14 cellular contexts compared by ENCODE assay signal in genomic region chr9:111944467-111944866, GRCh38. TPM values are rescaled to one million over a fixed set of nuclear protein-coding genes. Genes with fewer than 3 reads are reported as not detected.
DNase-seq lines count a peak whose midpoint lies in the region; ATAC-seq, FAIRE-seq and TF ChIP-seq lines count a peak whose summit lies in the region.
"Had no signal": no experiment of that assay in that cellular context is flagged by ENCODE, and none has a peak within 500 bp of the region (broad histone marks: within the 10 kb centered on the region; RNA-seq: fewer than 3 reads in every experiment).

No MANE protein-coding gene starts in this region.

- no peaks in the 10 kb centered on the region for H4K20me1 ChIP-seq in astrocyte (ENCODE audit: insufficient read depth, low read length)

- H3K4me1 ChIP-seq in astrocyte (ENCODE audit: insufficient read depth, low read length) = peaks cover 8% of the 10 kb centered on the region
- peaks cover 0 to 25% (median 5%) of the 10 kb centered on the region in 4 donors for H3K4me1 ChIP-seq in right lobe of liver

- DNase-seq in Daoy (ENCODE audit: low read depth) = peak; percentile 55
- peak; percentile 48 for DNase-seq in HuH-7 (ENCODE audit: low spot score)
- no peak for DNase-seq in astrocyte (ENCODE audit: low read depth)
- no peak for DNase-seq in right lobe of liver
- DNase-seq in WTC11 (ENCODE audit: low spot score) = no peak
- no peak for DNase-seq in A172 (ENCODE audit: low spot score)
- no peak for DNase-seq in activated T-cell treated with anti-CD3 and anti-CD28 coated beads for 4 hours
- DNase-seq: amygdala; CD8-positive, alpha-beta T cell; effector CD4-positive, alpha-beta T cell; right cardiac atrium; T1000 had no signal

- H3K36me3 Mint-ChIP-seq in astrocyte (ENCODE audit: low read depth, unreplicated experiment) (no peaks in the 10 kb centered on the region), WTC11 (no peaks in the 10 kb centered on the region)
- H3K36me3 Mint-ChIP-seq: CD8-positive, alpha-beta T cell; naive thymus-derived CD8-positive, alpha-beta T cell had no signal

- FAIRE-seq in astrocyte (lab: Jason Lieb, UNC) = no peak

- H3K27me3 Mint-ChIP-seq in astrocyte (ENCODE audit: low read depth, unreplicated experiment) (no peaks in the 10 kb centered on the region), WTC11 (ENCODE audit: low read depth) (no peaks in the 10 kb centered on the region)

- H3K36me3 ChIP-seq in astrocyte (ENCODE audit: insufficient read depth, low read length) (no peaks in the 10 kb centered on the region), right lobe of liver (no peaks in the 10 kb centered on the region)

- no peak overlapping the region for H3K9ac ChIP-seq in astrocyte (ENCODE audit: low read length)

- no peak overlapping the region for H3K4me3 ChIP-seq in astrocyte (ENCODE audit: insufficient read depth, low read depth, low read length)
- no peak overlapping the region for H3K4me3 ChIP-seq in right lobe of liver

- H3K27ac ChIP-seq in astrocyte (ENCODE audit: low read depth, low read length) (no peak overlapping the region), right lobe of liver (peak overlapping the region in 1 of 3 donors; percentile 40)

- no peak for TF ChIP-seq CTCF in astrocyte (IDR thresholded peaks at IDR 0.05; ENCODE audit: insufficient read depth, low read depth, low read length)
- TF ChIP-seq CTCF in right lobe of liver (IDR thresholded peaks at IDR 0.05) = no peak
- TF ChIP-seq CTCF in WTC11 (IDR thresholded peaks at IDR 0.05) = no peak

- peaks cover 3% of the 10 kb centered on the region for H3K9me3 Mint-ChIP-seq in astrocyte (ENCODE audit: unreplicated experiment)
- H3K9me3 Mint-ChIP-seq in WTC11 = no peaks in the 10 kb centered on the region
- H3K9me3 Mint-ChIP-seq: CD8-positive, alpha-beta T cell; naive thymus-derived CD8-positive, alpha-beta T cell had no signal

- no peak overlapping the region for H3K4me3 Mint-ChIP-seq in astrocyte (ENCODE audit: unreplicated experiment)
- H3K4me3 Mint-ChIP-seq in WTC11 = no peak overlapping the region
- H3K4me3 Mint-ChIP-seq: CD8-positive, alpha-beta T cell had no signal

- POLR2A ChIA-PET in WTC11 (lab: Charles Lee) = no interaction called here

- H3K27me3 ChIP-seq in astrocyte (ENCODE audit: insufficient read depth, low read length) (no peaks in the 10 kb centered on the region), right lobe of liver (no peaks in the 10 kb centered on the region)

- H3K27ac Mint-ChIP-seq in astrocyte (ENCODE audit: unreplicated experiment) (peak overlapping the region; percentile 59), WTC11 (no peak overlapping the region)
- H3K27ac Mint-ChIP-seq: CD8-positive, alpha-beta T cell had no signal

- no peak for TF ChIP-seq POLR2A in right lobe of liver (IDR thresholded peaks at IDR 0.05)

- WGBS in right lobe of liver (ENCODE audit: insufficient coverage, low coverage, low lambda C conversion rate, missing lambda C conversion rate) = 25% methylated on average over 2 of the region's 2 CpGs

- H3K4me1 Mint-ChIP-seq in astrocyte (ENCODE audit: low read depth, unreplicated experiment) (peaks cover 37% of the 10 kb centered on the region), WTC11 (no peaks in the 10 kb centered on the region)

- no peaks in the 10 kb centered on the region for H3K79me2 ChIP-seq in astrocyte (ENCODE audit: insufficient read depth, low read length)

- H2AFZ ChIP-seq in astrocyte (ENCODE audit: low read depth, low read length) = no peak overlapping the region

- CTCF ChIA-PET in WTC11 (lab: Charles Lee) = interaction anchor here (1.3 to 2.5 kb wide), 2 partner anchors 130 to 154 kb away, joined by 5 to 10 read pairs; no protein-coding TSS in a partner anchor

- intact Hi-C loops in right lobe of liver (cut with DNase I) = no loop called here

- ATAC-seq in right lobe of liver (peak; percentile 72 to 87 (median 81)), WTC11 (no peak), GM18909 (IDR thresholded peaks at IDR 0.05; ENCODE audit: poor library complexity, unreplicated experiment) (no peak)
- ATAC-seq: CD8-positive, alpha-beta T cell; naive thymus-derived CD8-positive, alpha-beta T cell; right cardiac atrium had no signal

- no peak overlapping the region for H3K4me2 ChIP-seq in astrocyte (ENCODE audit: low read length)

- H3K9me3 ChIP-seq in astrocyte (ENCODE audit: insufficient read depth, low read depth, low read length) = no peaks in the 10 kb centered on the region
- no peaks in the 10 kb centered on the region for H3K9me3 ChIP-seq in right lobe of liver

TF ChIP-seq in WTC11, 78 proteins besides CTCF, POLR2A, EP300 and RAD21:
- no peak for TF ChIP-seq USF1 (CRISPR knock-in tag; IDR thresholded peaks at IDR 0.05)
- no peak for TF ChIP-seq SP1 (CRISPR knock-in tag; conservative IDR thresholded peaks at IDR 0.05)
- TF ChIP-seq MXD4 (CRISPR knock-in tag; IDR thresholded peaks at IDR 0.05; ENCODE audit: borderline replicate concordance) = no peak
- no peak for TF ChIP-seq GRHL2 (CRISPR knock-in tag; IDR thresholded peaks at IDR 0.05; ENCODE audit: insufficient replicate concordance, severe bottlenecking)
- no peak for TF ChIP-seq E2F4 (CRISPR knock-in tag; IDR thresholded peaks at IDR 0.05; ENCODE audit: borderline replicate concordance, low read depth)
- no peak for TF ChIP-seq KAT7 (CRISPR knock-in tag; IDR thresholded peaks at IDR 0.05; ENCODE audit: borderline replicate concordance)
- TF ChIP-seq ZMAT4 (CRISPR knock-in tag; IDR thresholded peaks at IDR 0.05) = no peak
- no peak for TF ChIP-seq ZNF317 (CRISPR knock-in tag; IDR thresholded peaks at IDR 0.05; ENCODE audit: borderline replicate concordance, low read depth)
- no peak for TF ChIP-seq NFYB (CRISPR knock-in tag; conservative IDR thresholded peaks at IDR 0.05; ENCODE audit: low read depth)
- no peak for TF ChIP-seq TCF7 (CRISPR knock-in tag; IDR thresholded peaks at IDR 0.05; ENCODE audit: low read depth)
- TF ChIP-seq ZNF396 (CRISPR knock-in tag; IDR thresholded peaks at IDR 0.05; ENCODE audit: borderline replicate concordance) = no peak
- no peak for TF ChIP-seq ZNF416 (CRISPR knock-in tag; IDR thresholded peaks at IDR 0.05)
- no peak for TF ChIP-seq FOXK1 (CRISPR knock-in tag; IDR thresholded peaks at IDR 0.05)
- TF ChIP-seq STAT6 (CRISPR knock-in tag; conservative IDR thresholded peaks at IDR 0.05; ENCODE audit: low read depth) = no peak

RNA-seq across cellular contexts. Expression of gene UGCG, which starts 47.9 kb away (rescaled TPM):
- 235 and 250 TPM in 2 replicates for total RNA-seq in Daoy (2014; rRNA removed; shearing (Covaris generic))
- total RNA-seq in astrocyte (130 and 166 TPM in 2 replicates), right lobe of liver (10 to 100 TPM in 5 of 6 experiments, 1 to 10 TPM in 1; 7.9 to 37.2 (median 17.1) TPM), WTC11 (2021) (34.0 to 37.5 TPM (median 34.6 TPM) in 3 replicates)
- total RNA-seq in A172 (2014; rRNA removed; shearing (Covaris generic)) = 64.6 and 80.7 TPM in 2 replicates

Comparison
In these comparisons a context has a peak if more than half of its experiments do, and no peak if none do; other contexts are left out.
1. DNase-seq: peak in Daoy (single experiment) and HuH-7 (single experiment); none in astrocyte (single experiment), right lobe of liver (0 of 3), WTC11 (single experiment), A172 (single experiment) and activated T-cell treated with anti-CD3 and anti-CD28 coated beads for 4 hours (single experiment).
2. ATAC-seq: peak in right lobe of liver (4 of 4); none in WTC11 (single experiment) and GM18909 (single experiment).